In genomic region chr1:51264470-51264869, GRCh38 we compare ENCODE assay signal across 11 cellular contexts. TPM values are rescaled to one million over a fixed set of nuclear protein-coding genes. Genes with fewer than 3 reads are reported as not detected.
DNase-seq lines count a peak whose midpoint lies in the region; ATAC-seq and TF ChIP-seq lines count a peak whose summit lies in the region.
"Had no signal": no experiment of that assay in that cellular context is flagged by ENCODE, and none has a peak within 500 bp of the region (broad histone marks: within the 10 kb centered on the region; RNA-seq: fewer than 3 reads in every experiment).

No MANE protein-coding gene starts in this region.

- no TSS peak for BruUV-seq in A673 (replicated peaks; lab: Mats Ljungman, UMichigan)

- peak; percentile 62 for DNase-seq in A673 (ENCODE audit: low spot score)
- peak; percentile 86 for DNase-seq in adipocyte (ENCODE audit: low read depth)
- peak; percentile 76 for DNase-seq in hepatic stellate cell (ENCODE audit: low spot score)
- no peak for DNase-seq in natural killer cell
- DNase-seq in OCI-M2 (lab: John Stamatoyannopoulos, UW; ENCODE audit: unreplicated experiment) = no peak
- DNase-seq in activated CD8-positive, alpha-beta memory T cell treated with anti-CD3 and anti-CD28 coated beads for 24 hours = no peak
- DNase-seq in activated effector memory CD4-positive, alpha-beta T cell treated with anti-CD3 and anti-CD28 coated beads, Interleukin-2, amount 50 U/mL, for 16 hours = no peak
- DNase-seq: NCI-H69; stimulated activated naive CD4-positive, alpha-beta T cell had no signal

- CTCF ChIA-PET in A673 (lab: Charles Lee) = interaction anchor here (0.6 to 0.7 kb wide), 2 partner anchors 9 to 116 kb away, joined by 3 to 14 read pairs; no protein-coding TSS in a partner anchor
- CTCF ChIA-PET in HEK293 (lab: Yijun Ruan, JAX) = interaction anchor here (0.7 kb wide), 1 partner anchor 371 kb away, joined by 4 read pairs; no protein-coding TSS in a partner anchor

- no peaks in the 10 kb centered on the region for H3K27me3 ChIP-seq in A673 (replicated peaks; ENCODE audit: insufficient read depth, low read depth, low read length, poor library complexity)
- H3K27me3 ChIP-seq in adipocyte (replicated peaks; ENCODE audit: control insufficient read depth, insufficient read depth, low read length) = no peaks in the 10 kb centered on the region

- no peaks in the 10 kb centered on the region for H3K9me3 ChIP-seq in A673 (ENCODE audit: low read depth, low read length, poor library complexity, severe bottlenecking)
- no peaks in the 10 kb centered on the region for H3K9me3 ChIP-seq in HEK293 (ENCODE audit: control insufficient read depth, insufficient read depth, low read depth, low read length)
- H3K9me3 ChIP-seq in adipocyte (ENCODE audit: control insufficient read depth, low read length) = no peaks in the 10 kb centered on the region
- H3K9me3 ChIP-seq: HAP-1 had no signal

- H3K4me1 ChIP-seq in A673 (ENCODE audit: insufficient read depth, low read length, poor library complexity, severe bottlenecking) (peaks cover 27% of the 10 kb centered on the region), HEK293 (ENCODE audit: control insufficient read depth, insufficient read depth, low read length) (peaks cover 14% of the 10 kb centered on the region), adipocyte (ENCODE audit: control insufficient read depth, insufficient read depth, low read length) (peaks cover 84% of the 10 kb centered on the region)

- H3K36me3 ChIP-seq in A673 (ENCODE audit: insufficient read depth, low read length, poor library complexity, severe bottlenecking) (no peaks in the 10 kb centered on the region), HEK293 (ENCODE audit: control insufficient read depth in 2 of 2, insufficient read depth in 1 of 2, low read length in 2 of 2) (no peaks in the 10 kb centered on the region), adipocyte (ENCODE audit: control insufficient read depth, insufficient read depth, low read length, severe bottlenecking) (no peaks in the 10 kb centered on the region)
- H3K36me3 ChIP-seq: HAP-1 had no signal

- POLR2A ChIA-PET in A673 (lab: Charles Lee; ENCODE audit: low non-redundant PET) = no interaction called here
- POLR2A ChIA-PET in HEK293 (lab: Yijun Ruan, JAX) = interaction anchor here (1.1 kb wide), 1 partner anchor 29 kb away, joined by 3 read pairs; the partner anchor contains the start of gene RNF11

- H3K9ac ChIP-seq in adipocyte (ENCODE audit: low read length) = peak overlapping the region; percentile 21

- H3K4me3 ChIP-seq in A673 (ENCODE audit: low read depth, low read length, poor library complexity, severe bottlenecking) (no peak overlapping the region), HEK293 (ENCODE audit: low read depth, low read length) (no peak overlapping the region), adipocyte (ENCODE audit: low read length) (peak overlapping the region; percentile 16)
- H3K4me3 ChIP-seq: HAP-1 had no signal

- intact Hi-C loops in A673 (cut with micrococcal nuclease; ENCODE audit: unreplicated experiment) (no loop called here), natural killer cell (cut with micrococcal nuclease) (no loop called here)

- ATAC-seq in natural killer cell = no peak

- H3K27me3 Mint-ChIP-seq in natural killer cell (ENCODE audit: low read depth in 2 of 2) = no peaks in the 10 kb centered on the region

- no peak overlapping the region for H3K4me3 Mint-ChIP-seq in natural killer cell

- no peak for TF ChIP-seq CTCF in A673 (conservative IDR thresholded peaks at IDR 0.05; ENCODE audit: low read depth, low read length)
- TF ChIP-seq CTCF in HEK293 (tag by site-specific recombination; IDR thresholded peaks at IDR 0.05) = no peak
- no peak for TF ChIP-seq CTCF in natural killer cell (IDR thresholded peaks at IDR 0.05)

- H3K27ac Mint-ChIP-seq in natural killer cell = peak overlapping the region in 1 of 2 donors; percentile 19

- H3K36me3 Mint-ChIP-seq in natural killer cell = no peaks in the 10 kb centered on the region

- no peaks in the 10 kb centered on the region for H3K9me3 Mint-ChIP-seq in natural killer cell

- H3K27ac ChIP-seq in A673 (ENCODE audit: low read depth, low read length, poor library complexity, severe bottlenecking) (no peak overlapping the region), HEK293 (ENCODE audit: extremely low read depth, low read depth, low read length) (no peak overlapping the region)

- H3K4me1 Mint-ChIP-seq in natural killer cell = peaks cover 73 to 84% of the 10 kb centered on the region in 2 donors

TF ChIP-seq in HEK293, 187 proteins besides CTCF, POLR2A, EP300 and RAD21 (continues in another document):
- no peak for TF ChIP-seq ZBTB7A (tag by site-specific recombination; IDR thresholded peaks at IDR 0.05; ENCODE audit: low read depth)
- no peak for TF ChIP-seq ZBTB8A (tag by site-specific recombination; IDR thresholded peaks at IDR 0.05)
- TF ChIP-seq KLF10 (tag by site-specific recombination; IDR thresholded peaks at IDR 0.05) = 0 out of 2 replicates have a peak, but pooled peaks have one; percentile 31
- TF ChIP-seq ZNF416 (tag by site-specific recombination; IDR thresholded peaks at IDR 0.05) = no peak
- no peak for TF ChIP-seq TCF7L2 (IDR thresholded peaks at IDR 0.05; ENCODE audit: borderline replicate concordance, low read depth, low read length)
- no peak for TF ChIP-seq ZNF473 (tag by site-specific recombination; IDR thresholded peaks at IDR 0.05)
- no peak for TF ChIP-seq ZNF501 (tag by site-specific recombination; IDR thresholded peaks at IDR 0.05)
- TF ChIP-seq, protein P1, sequence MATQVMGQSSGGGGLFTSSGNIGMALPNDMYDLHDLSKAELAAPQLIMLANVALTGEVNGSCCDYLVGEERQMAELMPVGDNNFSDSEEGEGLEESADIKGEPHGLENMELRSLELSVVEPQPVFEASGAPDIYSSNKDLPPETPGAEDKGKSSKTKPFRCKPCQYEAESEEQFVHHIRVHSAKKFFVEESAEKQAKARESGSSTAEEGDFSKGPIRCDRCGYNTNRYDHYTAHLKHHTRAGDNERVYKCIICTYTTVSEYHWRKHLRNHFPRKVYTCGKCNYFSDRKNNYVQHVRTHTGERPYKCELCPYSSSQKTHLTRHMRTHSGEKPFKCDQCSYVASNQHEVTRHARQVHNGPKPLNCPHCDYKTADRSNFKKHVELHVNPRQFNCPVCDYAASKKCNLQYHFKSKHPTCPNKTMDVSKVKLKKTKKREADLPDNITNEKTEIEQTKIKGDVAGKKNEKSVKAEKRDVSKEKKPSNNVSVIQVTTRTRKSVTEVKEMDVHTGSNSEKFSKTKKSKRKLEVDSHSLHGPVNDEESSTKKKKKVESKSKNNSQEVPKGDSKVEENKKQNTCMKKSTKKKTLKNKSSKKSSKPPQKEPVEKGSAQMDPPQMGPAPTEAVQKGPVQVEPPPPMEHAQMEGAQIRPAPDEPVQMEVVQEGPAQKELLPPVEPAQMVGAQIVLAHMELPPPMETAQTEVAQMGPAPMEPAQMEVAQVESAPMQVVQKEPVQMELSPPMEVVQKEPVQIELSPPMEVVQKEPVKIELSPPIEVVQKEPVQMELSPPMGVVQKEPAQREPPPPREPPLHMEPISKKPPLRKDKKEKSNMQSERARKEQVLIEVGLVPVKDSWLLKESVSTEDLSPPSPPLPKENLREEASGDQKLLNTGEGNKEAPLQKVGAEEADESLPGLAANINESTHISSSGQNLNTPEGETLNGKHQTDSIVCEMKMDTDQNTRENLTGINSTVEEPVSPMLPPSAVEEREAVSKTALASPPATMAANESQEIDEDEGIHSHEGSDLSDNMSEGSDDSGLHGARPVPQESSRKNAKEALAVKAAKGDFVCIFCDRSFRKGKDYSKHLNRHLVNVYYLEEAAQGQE (tag by site-specific recombination; IDR thresholded peaks at IDR 0.05) = no peak
- TF ChIP-seq ZBTB48 (tag by site-specific recombination; IDR thresholded peaks at IDR 0.05) = peak; percentile 98
- peak; percentile 56 for TF ChIP-seq ZXDB (tag by site-specific recombination; IDR thresholded peaks at IDR 0.05)
- TF ChIP-seq, protein P2, sequence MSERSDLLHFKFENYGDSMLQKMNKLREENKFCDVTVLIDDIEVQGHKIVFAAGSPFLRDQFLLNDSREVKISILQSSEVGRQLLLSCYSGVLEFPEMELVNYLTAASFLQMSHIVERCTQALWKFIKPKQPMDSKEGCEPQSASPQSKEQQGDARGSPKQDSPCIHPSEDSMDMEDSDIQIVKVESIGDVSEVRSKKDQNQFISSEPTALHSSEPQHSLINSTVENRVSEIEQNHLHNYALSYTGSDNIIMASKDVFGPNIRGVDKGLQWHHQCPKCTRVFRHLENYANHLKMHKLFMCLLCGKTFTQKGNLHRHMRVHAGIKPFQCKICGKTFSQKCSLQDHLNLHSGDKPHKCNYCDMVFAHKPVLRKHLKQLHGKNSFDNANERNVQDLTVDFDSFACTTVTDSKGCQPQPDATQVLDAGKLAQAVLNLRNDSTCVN (tag by site-specific recombination; optimal IDR thresholded peaks at IDR 0.05) = no peak
- TF ChIP-seq IKZF3 (tag by site-specific recombination; IDR thresholded peaks at IDR 0.05) = no peak
- TF ChIP-seq ZNF785 (tag by site-specific recombination; IDR thresholded peaks at IDR 0.05) = no peak
- TF ChIP-seq YY1 (tag by site-specific recombination; IDR thresholded peaks at IDR 0.05) = no peak
- TF ChIP-seq ZNF366 (tag by site-specific recombination; conservative IDR thresholded peaks at IDR 0.05) = 0 out of 2 replicates have a peak, but pooled peaks have one; percentile 18
- peak; percentile 40; the same call in 1 of the 2 replicates for TF ChIP-seq ZEB2 (tag by site-specific recombination; IDR thresholded peaks at IDR 0.05)
- TF ChIP-seq ZNF549 (tag by site-specific recombination; IDR thresholded peaks at IDR 0.05) = no peak
- TF ChIP-seq ZNF112 (tag by site-specific recombination; IDR thresholded peaks at IDR 0.05) = no peak
- no peak for TF ChIP-seq ZNF404 (tag by site-specific recombination; IDR thresholded peaks at IDR 0.05)
- peak; percentile 54; the same call in 1 of the 2 replicates for TF ChIP-seq ZNF629 (tag by site-specific recombination; IDR thresholded peaks at IDR 0.05)
- no peak for TF ChIP-seq MYNN (tag by site-specific recombination; IDR thresholded peaks at IDR 0.05; ENCODE audit: borderline replicate concordance)
- no peak for TF ChIP-seq ZNF654 (tag by site-specific recombination; IDR thresholded peaks at IDR 0.05; ENCODE audit: low read depth)
- TF ChIP-seq ZNF423 (tag by site-specific recombination; IDR thresholded peaks at IDR 0.05) = no peak
- 0 out of 2 replicates have a peak, but pooled peaks have one; percentile 17 for TF ChIP-seq SP7 (tag by site-specific recombination; IDR thresholded peaks at IDR 0.05)

RNA-seq across cellular contexts. Expression of gene RNF11, which starts 28.4 kb away (rescaled TPM):
- 59.9 and 67.5 TPM in 2 replicates for total RNA-seq in A673 (2021)
- 10 to 100 TPM; 68.3 to 89.5 (median 68.4) TPM for total RNA-seq in natural killer cell

Comparison
In these comparisons a context has a peak if more than half of its experiments do, and no peak if none do; other contexts are left out.
1. DNase-seq: peak in A673 (single experiment), adipocyte (single experiment) and hepatic stellate cell (single experiment); none in natural killer cell (single experiment), OCI-M2 (single experiment), activated CD8-positive, alpha-beta memory T cell treated with anti-CD3 and anti-CD28 coated beads for 24 hours (single experiment) and activated effector memory CD4-positive, alpha-beta T cell treated with anti-CD3 and anti-CD28 coated beads, Interleukin-2, amount 50 U/mL, for 16 hours (single experiment).